In genomic region chr1:53237638-53238037, GRCh38 we compare ENCODE assay signal across 8 cellular contexts. TPM values are rescaled to one million over a fixed set of nuclear protein-coding genes. Genes with fewer than 3 reads are reported as not detected.
DNase-seq lines count a peak whose midpoint lies in the region; ATAC-seq and TF ChIP-seq lines count a peak whose summit lies in the region.

No MANE protein-coding gene starts in this region.

- H2AK5ac ChIP-seq in trophoblast cell (ENCODE audit: low read length), result peak overlapping the region; percentile 96

- no peak overlapping the region for H2BK5ac ChIP-seq in trophoblast cell (ENCODE audit: low read depth, low read length, poor library complexity)

- H3K9ac ChIP-seq in ES-I3 (ENCODE audit: low read depth, low read length), result peak overlapping the region; percentile 90
- H3K9ac ChIP-seq in OCI-LY3 (ENCODE audit: low read length), result peak overlapping the region; percentile 74
- H3K9ac ChIP-seq in trophoblast cell (ENCODE audit: low read length), result peak overlapping the region; percentile 95

- intact Hi-C loops in left colon (cut with DNase I, micrococcal nuclease), result no loop called here

- no peak overlapping the region for H3K23ac ChIP-seq in trophoblast cell (ENCODE audit: low read length)

- H3K79me2 ChIP-seq in OCI-LY3 (ENCODE audit: low read length) (peaks cover 30% of the 10 kb centered on the region), trophoblast cell (ENCODE audit: control insufficient read depth, insufficient read depth, low read length, poor library complexity) (peaks cover 9% of the 10 kb centered on the region)

- peak overlapping the region; percentile 40 for H2BK120ac ChIP-seq in trophoblast cell (ENCODE audit: insufficient read depth, low read length, poor library complexity)

- no CpG with 5 or more reads among the region's 8 CpGs for whole genome bisulfite sequencing in trophoblast cell (ENCODE audit: extremely low coverage, insufficient coverage, insufficient read length)

- peak overlapping the region; percentile 100 for H3K4ac ChIP-seq in trophoblast cell (ENCODE audit: low read depth, low read length)

- no peak overlapping the region for H4K91ac ChIP-seq in trophoblast cell (ENCODE audit: low read depth, low read length)

- H3K36me3 ChIP-seq in ES-I3 (ENCODE audit: insufficient read depth, low read length) (peaks cover 16% of the 10 kb centered on the region), OCI-LY3 (replicated peaks; ENCODE audit: low read depth, low read length) (peaks cover 14% of the 10 kb centered on the region), trophoblast cell (ENCODE audit: control insufficient read depth in 1 of 2, insufficient read depth in 2 of 2, low read length in 2 of 2) (peaks cover 10 to 11% of the 10 kb centered on the region in 2 experiments)

- TF ChIP-seq CTCF in OCI-LY3 (IDR thresholded peaks at IDR 0.05; ENCODE audit: low read depth, low read length), result no peak
- no peak for TF ChIP-seq CTCF in epithelial cell of proximal tubule (conservative IDR thresholded peaks at IDR 0.05; ENCODE audit: low read depth, low read length)

- H3K4me3 ChIP-seq in OCI-LY3 (ENCODE audit: low read length) (peak overlapping the region; percentile 89), epithelial cell of proximal tubule (ENCODE audit: low read depth, low read length) (peak overlapping the region; percentile 85), trophoblast cell (ENCODE audit: low read depth, low read length) (peak overlapping the region; percentile 93)

- no peaks in the 10 kb centered on the region for H4K20me1 ChIP-seq in OCI-LY3 (ENCODE audit: insufficient read depth, low read length)

- peak overlapping the region; percentile 71 for H4K12ac ChIP-seq in trophoblast cell (ENCODE audit: low read depth, low read length)

- ATAC-seq in left colon, result no peak
- ATAC-seq in GM18517 (IDR thresholded peaks at IDR 0.05; ENCODE audit: unreplicated experiment), result no peak

- H2AFZ ChIP-seq in OCI-LY3 (ENCODE audit: low read depth, low read length) (no peak overlapping the region), trophoblast cell (ENCODE audit: insufficient read depth, low read length, poor library complexity) (no peak overlapping the region)

- H3K4me2 ChIP-seq in OCI-LY3 (ENCODE audit: low read length) (peak overlapping the region; percentile 97), trophoblast cell (ENCODE audit: low read length) (peak overlapping the region; percentile 61)

- H3K18ac ChIP-seq in trophoblast cell (ENCODE audit: low read length), result peak overlapping the region; percentile 78

- H3K14ac ChIP-seq in trophoblast cell (ENCODE audit: low read length), result no peak overlapping the region

- H3K79me1 ChIP-seq in trophoblast cell (ENCODE audit: low read length), result peaks cover 6% of the 10 kb centered on the region

- H3K4me1 ChIP-seq in ES-I3 (ENCODE audit: insufficient read depth, low read length) (no peaks in the 10 kb centered on the region), OCI-LY3 (ENCODE audit: low read length) (peaks cover 7% of the 10 kb centered on the region), trophoblast cell (ENCODE audit: control insufficient read depth in 1 of 2, insufficient read depth in 2 of 2, low read length in 2 of 2) (peaks cover 7 to 8% of the 10 kb centered on the region in 2 experiments)

- H3K27ac ChIP-seq in OCI-LY3 (ENCODE audit: low read length), result no peak overlapping the region
- no peak overlapping the region for H3K27ac ChIP-seq in trophoblast cell (ENCODE audit: low read depth, low read length)

- H3K9me3 ChIP-seq in ES-I3 (ENCODE audit: control insufficient read depth, insufficient read depth, low read length) (no peaks in the 10 kb centered on the region), OCI-LY3 (ENCODE audit: insufficient read depth, low read length) (no peaks in the 10 kb centered on the region), trophoblast cell (ENCODE audit: insufficient read depth, low read depth, low read length) (no peaks in the 10 kb centered on the region)

- no peak overlapping the region for H2BK12ac ChIP-seq in trophoblast cell (ENCODE audit: low read length)

- DNase-seq in epithelial cell of proximal tubule (ENCODE audit: low read depth), result no peak
- DNase-seq in trophoblast cell, result no peak
- no peak for DNase-seq in left colon
- no peak for DNase-seq in stimulated activated CD4-positive, alpha-beta T cell treated with anti-CD3 and anti-CD28 coated beads, Interleukin-2, amount 100 ng/mL, for 24 hours
- DNase-seq in activated gamma-delta T cell treated with Interleukin-2 at 50 U/mL for 16 hours, result no peak

- H4K8ac ChIP-seq in trophoblast cell (ENCODE audit: low read depth, low read length), result peak overlapping the region; percentile 93

- H3K27me3 ChIP-seq in OCI-LY3 (ENCODE audit: low read depth, low read length), result no peaks in the 10 kb centered on the region
- H3K27me3 ChIP-seq in trophoblast cell (ENCODE audit: insufficient read depth, low read length), result no peaks in the 10 kb centered on the region

RNA-seq across cellular contexts. Expression of gene MAGOH, which starts 0.7 kb away (rescaled TPM):
- total RNA-seq in epithelial cell of proximal tubule, result 24.8 and 81.3 TPM in 2 replicates
- 95.0 and 100 TPM in 2 replicates for polyA plus RNA-seq in trophoblast cell (2013)
- total RNA-seq in left colon, result 10 to 100 TPM; 28.8 to 33.5 TPM

RNA-seq across cellular contexts. Expression of gene CZIB, which starts 17.2 kb away (rescaled TPM):
- 52.2 and 60.8 TPM in 2 replicates for total RNA-seq in epithelial cell of proximal tubule
- polyA plus RNA-seq in trophoblast cell (2013), result 32.3 and 34.4 TPM in 2 replicates
- 10 to 100 TPM; 31.3 to 33.3 TPM for total RNA-seq in left colon

RNA-seq across cellular contexts. Expression of gene CPT2, which starts 41.0 kb away (rescaled TPM):
- total RNA-seq in epithelial cell of proximal tubule (11.9 and 17.4 TPM in 2 replicates), left colon (10 to 100 TPM; 71.1 to 76.4 TPM)
- polyA plus RNA-seq in trophoblast cell (2013), result 11.5 and 11.9 TPM in 2 replicates
